Comparison of ENCODE assay signal across 10 cellular contexts in genomic region chr6:166202321-166202733, GRCh38. TPM values are rescaled to one million over a fixed set of nuclear protein-coding genes. Genes with fewer than 3 reads are reported as not detected.
DNase-seq lines count a peak whose midpoint lies in the region; ATAC-seq and TF ChIP-seq lines count a peak whose summit lies in the region.
"Had no signal": no experiment of that assay in that cellular context is flagged by ENCODE, and none has a peak within 500 bp of the region (broad histone marks: within the 10 kb centered on the region; RNA-seq: fewer than 3 reads in every experiment).

No MANE protein-coding gene starts in this region.

- no peak overlapping the region for H3K27ac ChIP-seq in SK-N-SH (ENCODE audit: low read depth in 2 of 2, low read length in 1 of 2)

- no peak overlapping the region for H3K9ac ChIP-seq in SK-N-SH

- POLR2A ChIA-PET in SK-N-SH (lab: Yijun Ruan, JAX) = no interaction called here

- no peak for TF ChIP-seq EP300 in SK-N-SH (IDR thresholded peaks at IDR 0.05; ENCODE audit: borderline replicate concordance in 1 of 2, low read depth in 1 of 2, low read length in 1 of 2)

- peak in 1 of 2 donors; percentile 36 for DNase-seq in left colon
- DNase-seq in dermis blood vessel endothelial cell = no peak
- no peak for DNase-seq in SK-N-SH
- no peak for DNase-seq in G401 (ENCODE audit: low spot score)
- DNase-seq in NCI-H187 (lab: John Stamatoyannopoulos, UW) = no peak

- no peak for TF ChIP-seq CTCF in SK-N-SH (IDR thresholded peaks at IDR 0.05)

- H3K79me2 ChIP-seq in SK-N-SH (ENCODE audit: insufficient read depth) = no peaks in the 10 kb centered on the region

- H3K36me3 ChIP-seq in SK-N-SH (replicated peaks in 1 of 2; ENCODE audit: control insufficient read depth in 1 of 2, insufficient read depth in 2 of 2, low read length in 1 of 2) = no peaks in the 10 kb centered on the region

- WGBS in SK-N-SH (ENCODE audit: low lambda C conversion rate) = 41% methylated on average over 9 of the region's 9 CpGs

- H3F3A ChIP-seq in SK-N-SH (replicated peaks; ENCODE audit: insufficient read depth) = no peaks in the 10 kb centered on the region

- H3K4me2 ChIP-seq in SK-N-SH = no peak overlapping the region

- no peaks in the 10 kb centered on the region for H4K20me1 ChIP-seq in SK-N-SH (ENCODE audit: insufficient read depth)

- TF ChIP-seq RAD21 in SK-N-SH (IDR thresholded peaks at IDR 0.05; ENCODE audit: low read length) = no peak

- no peaks in the 10 kb centered on the region for H3K9me3 ChIP-seq in SK-N-SH

- H3K4me1 ChIP-seq in SK-N-SH (ENCODE audit: control insufficient read depth in 1 of 2, insufficient read depth in 2 of 2, low read depth in 1 of 2, low read length in 1 of 2) = no peaks in the 10 kb centered on the region

- H2AFZ ChIP-seq in SK-N-SH (ENCODE audit: low read depth) = no peak overlapping the region

- intact Hi-C loops in left colon (cut with DNase I, micrococcal nuclease) = no loop called here

- H3K9me2 ChIP-seq in SK-N-SH = no peaks in the 10 kb centered on the region

- ATAC-seq in GM18861 (IDR thresholded peaks at IDR 0.05; ENCODE audit: unreplicated experiment) = peak; percentile 66
- peak; percentile 80 for ATAC-seq in GM21723 (IDR thresholded peaks at IDR 0.05; ENCODE audit: unreplicated experiment)
- peak; percentile 56 for ATAC-seq in HG03457 (IDR thresholded peaks at IDR 0.05; ENCODE audit: unreplicated experiment)
- peak; percentile 36 for ATAC-seq in left colon

- in situ Hi-C loops in G401 (cut with HindIII; ENCODE audit: low sequenced_read_pairs) = no loop called here

- CTCF ChIA-PET in SK-N-SH (lab: Yijun Ruan, JAX) = no interaction called here

- no peak overlapping the region for H3K4me3 ChIP-seq in SK-N-SH (ENCODE audit: low read depth in 2 of 2, low read length in 1 of 2)

- H3K27me3 ChIP-seq in SK-N-SH (ENCODE audit: insufficient read depth) = no peaks in the 10 kb centered on the region; the same call in 1 of the 2 replicates

TF ChIP-seq in SK-N-SH, 30 proteins besides CTCF, POLR2A, EP300 and RAD21:
- TF ChIP-seq TCF12 (IDR thresholded peaks at IDR 0.05) (no peak), NRF1 (IDR thresholded peaks at IDR 0.05; ENCODE audit: low read depth, low read length) (no peak), REST (IDR thresholded peaks at IDR 0.05; ENCODE audit: low read depth, low read length) (no peak), SMC3 (IDR thresholded peaks at IDR 0.05; ENCODE audit: low read depth, low read length) (no peak), USF2 (IDR thresholded peaks at IDR 0.05; ENCODE audit: borderline replicate concordance, low read depth, low read length) (no peak), NFIC (IDR thresholded peaks at IDR 0.05; ENCODE audit: borderline replicate concordance) (no peak), IRF3 (IDR thresholded peaks at IDR 0.05; ENCODE audit: low read depth, low read length) (no peak), ELF1 (IDR thresholded peaks at IDR 0.05) (no peak)

RNA-seq across cellular contexts. Expression of gene TBXT, which starts 34.7 kb away (rescaled TPM):
- total RNA-seq in left colon = not detected
- not detected in 2 replicates for total RNA-seq in dermis blood vessel endothelial cell
- not detected in 2 replicates for polyA plus RNA-seq in SK-N-SH (2012; rRNA removed)
- polyA plus RNA-seq in SK-N-SH (2012; cell fraction: cytosol; rRNA removed) = not detected in 2 replicates
- not detected in 2 replicates for polyA plus RNA-seq in SK-N-SH (2012; cell fraction: nucleus; rRNA removed)
- total RNA-seq in G401 (2014; rRNA removed; shearing (Covaris generic)) = 2.2 TPM in 1 of 2 replicates, not detected in the other
- total RNA-seq: pulmonary artery endothelial cell, RPMI7951 had no signal
